ENCODE assay signal across 11 cellular contexts in genomic region chr6:8017276-8017701, GRCh38. TPM values are rescaled to one million over a fixed set of nuclear protein-coding genes. Genes with fewer than 3 reads are reported as not detected.
DNase-seq lines count a peak whose midpoint lies in the region; ATAC-seq and TF ChIP-seq lines count a peak whose summit lies in the region.
"Had no signal": no experiment of that assay in that cellular context is flagged by ENCODE, and none has a peak within 500 bp of the region (broad histone marks: within the 10 kb centered on the region; RNA-seq: fewer than 3 reads in every experiment).

No MANE protein-coding gene starts in this region.

- H3K4me1 ChIP-seq in vagina: no peaks in the 10 kb centered on the region
- H3K4me1 ChIP-seq: adrenal gland had no signal

- peak overlapping the region; percentile 78 for H3K4me3 Mint-ChIP-seq in activated naive CD4-positive, alpha-beta T cell treated with anti-CD3 and anti-CD28 coated beads for 36 hours
- peak overlapping the region; percentile 89 for H3K4me3 Mint-ChIP-seq in T-helper 17 cell
- H3K4me3 Mint-ChIP-seq in stimulated activated effector memory CD8-positive, alpha-beta T cell treated with anti-CD3 and anti-CD28 coated beads, Interleukin-12 subunit alpha, Interleukin-12 subunit beta, amount 100 ng/mL, for 72 hours: peak overlapping the region; percentile 68

- ATAC-seq in HG02798 (IDR thresholded peaks at IDR 0.05; ENCODE audit: poor library complexity, unreplicated experiment) (peak; percentile 84), T-helper 17 cell (peak; percentile 93), GM21825 (IDR thresholded peaks at IDR 0.05; ENCODE audit: unreplicated experiment) (no peak)
- ATAC-seq in stimulated activated effector memory CD8-positive, alpha-beta T cell treated with anti-CD3 and anti-CD28 coated beads, Interleukin-12 subunit alpha, Interleukin-12 subunit beta, amount 100 ng/mL, for 72 hours: peak; percentile 87

- no peak for DNase-seq in activated naive CD4-positive, alpha-beta T cell treated with anti-CD3 and anti-CD28 coated beads for 36 hours
- DNase-seq in activated naive CD4-positive, alpha-beta T cell (lab: John Stamatoyannopoulos, UW): no peak
- DNase-seq in T-helper 17 cell (no peak), vagina (ENCODE audit: extremely low spot score in 2 of 2) (no peak), HPDE6-E6E7 (ENCODE audit: extremely low spot score) (no peak)
- DNase-seq in stimulated activated effector memory CD8-positive, alpha-beta T cell treated with anti-CD3 and anti-CD28 coated beads, Interleukin-12 subunit alpha, Interleukin-12 subunit beta, amount 100 ng/mL, for 72 hours (ENCODE audit: low spot score in 2 of 2): no peak
- DNase-seq: adrenal gland, NCI-H1105, T-helper 9 cell had no signal

- TF ChIP-seq CTCF in vagina (IDR thresholded peaks at IDR 0.05): no peak

- no peaks in the 10 kb centered on the region for H3K27me3 Mint-ChIP-seq in activated naive CD4-positive, alpha-beta T cell treated with anti-CD3 and anti-CD28 coated beads for 36 hours (ENCODE audit: low read depth)
- H3K27me3 Mint-ChIP-seq in T-helper 17 cell: no peaks in the 10 kb centered on the region

- H3K9me3 Mint-ChIP-seq in activated naive CD4-positive, alpha-beta T cell treated with anti-CD3 and anti-CD28 coated beads for 36 hours: peaks cover 1% of the 10 kb centered on the region
- H3K9me3 Mint-ChIP-seq in stimulated activated effector memory CD8-positive, alpha-beta T cell treated with anti-CD3 and anti-CD28 coated beads, Interleukin-12 subunit alpha, Interleukin-12 subunit beta, amount 100 ng/mL, for 72 hours: no peaks in the 10 kb centered on the region

- no peak overlapping the region for H3K27ac ChIP-seq in vagina
- H3K27ac ChIP-seq: adrenal gland had no signal

- H3K27me3 ChIP-seq in vagina: no peaks in the 10 kb centered on the region
- H3K27me3 ChIP-seq: adrenal gland had no signal

- intact Hi-C loops in activated naive CD4-positive, alpha-beta T cell treated with anti-CD3 and anti-CD28 coated beads for 36 hours (cut with micrococcal nuclease): loop anchor here (2.0 to 5.0 kb wide), 2 partner anchors 48 to 85 kb away; partner anchors contain the start of genes BLOC1S5 and EEF1E1
- intact Hi-C loops in vagina (cut with DNase I): no loop called here

- peaks cover 8% of the 10 kb centered on the region for H3K4me1 Mint-ChIP-seq in activated naive CD4-positive, alpha-beta T cell treated with anti-CD3 and anti-CD28 coated beads for 36 hours (ENCODE audit: low read depth)
- peaks cover 15% of the 10 kb centered on the region for H3K4me1 Mint-ChIP-seq in T-helper 17 cell
- peaks cover 10% of the 10 kb centered on the region for H3K4me1 Mint-ChIP-seq in stimulated activated effector memory CD8-positive, alpha-beta T cell treated with anti-CD3 and anti-CD28 coated beads, Interleukin-12 subunit alpha, Interleukin-12 subunit beta, amount 100 ng/mL, for 72 hours

- CTCF ChIA-PET in activated naive CD4-positive, alpha-beta T cell treated with anti-CD3 and anti-CD28 coated beads for 36 hours (lab: Charles Lee): no interaction called here

- no peaks in the 10 kb centered on the region for H3K36me3 ChIP-seq in vagina

- H3K4me3 ChIP-seq in vagina: no peak overlapping the region
- H3K4me3 ChIP-seq: adrenal gland had no signal

- H3K9me3 ChIP-seq in T-helper 17 cell (ENCODE audit: control insufficient read depth, low read length, poor library complexity, severe bottlenecking) (no peaks in the 10 kb centered on the region), vagina (no peaks in the 10 kb centered on the region)
- H3K9me3 ChIP-seq: adrenal gland had no signal

- H3K27ac Mint-ChIP-seq in activated naive CD4-positive, alpha-beta T cell treated with anti-CD3 and anti-CD28 coated beads for 36 hours: peak overlapping the region; percentile 94
- peak overlapping the region; percentile 93 for H3K27ac Mint-ChIP-seq in T-helper 17 cell
- peak overlapping the region; percentile 94 for H3K27ac Mint-ChIP-seq in stimulated activated effector memory CD8-positive, alpha-beta T cell treated with anti-CD3 and anti-CD28 coated beads, Interleukin-12 subunit alpha, Interleukin-12 subunit beta, amount 100 ng/mL, for 72 hours

- TF ChIP-seq POLR2A in vagina (IDR thresholded peaks at IDR 0.05): no peak

- H3K36me3 Mint-ChIP-seq in activated naive CD4-positive, alpha-beta T cell treated with anti-CD3 and anti-CD28 coated beads for 36 hours (ENCODE audit: low read depth): peaks cover 24% of the 10 kb centered on the region
- H3K36me3 Mint-ChIP-seq in T-helper 17 cell (ENCODE audit: low read depth): peaks cover 5% of the 10 kb centered on the region
- H3K36me3 Mint-ChIP-seq in stimulated activated effector memory CD8-positive, alpha-beta T cell treated with anti-CD3 and anti-CD28 coated beads, Interleukin-12 subunit alpha, Interleukin-12 subunit beta, amount 100 ng/mL, for 72 hours: peaks cover 33% of the 10 kb centered on the region

RNA-seq across cellular contexts. Expression of gene BLOC1S5, which starts 46.9 kb away (rescaled TPM):
- total RNA-seq in activated naive CD4-positive, alpha-beta T cell treated with anti-CD3 and anti-CD28 coated beads for 36 hours: 10 to 100 TPM; 20.8 to 22.2 TPM
- total RNA-seq in T-helper 17 cell (10 to 100 TPM; 10.8 to 11.7 TPM), vagina (9.6 TPM)
